Comparison of ENCODE assay signal across 9 cellular contexts in the genomic region with DNA sequence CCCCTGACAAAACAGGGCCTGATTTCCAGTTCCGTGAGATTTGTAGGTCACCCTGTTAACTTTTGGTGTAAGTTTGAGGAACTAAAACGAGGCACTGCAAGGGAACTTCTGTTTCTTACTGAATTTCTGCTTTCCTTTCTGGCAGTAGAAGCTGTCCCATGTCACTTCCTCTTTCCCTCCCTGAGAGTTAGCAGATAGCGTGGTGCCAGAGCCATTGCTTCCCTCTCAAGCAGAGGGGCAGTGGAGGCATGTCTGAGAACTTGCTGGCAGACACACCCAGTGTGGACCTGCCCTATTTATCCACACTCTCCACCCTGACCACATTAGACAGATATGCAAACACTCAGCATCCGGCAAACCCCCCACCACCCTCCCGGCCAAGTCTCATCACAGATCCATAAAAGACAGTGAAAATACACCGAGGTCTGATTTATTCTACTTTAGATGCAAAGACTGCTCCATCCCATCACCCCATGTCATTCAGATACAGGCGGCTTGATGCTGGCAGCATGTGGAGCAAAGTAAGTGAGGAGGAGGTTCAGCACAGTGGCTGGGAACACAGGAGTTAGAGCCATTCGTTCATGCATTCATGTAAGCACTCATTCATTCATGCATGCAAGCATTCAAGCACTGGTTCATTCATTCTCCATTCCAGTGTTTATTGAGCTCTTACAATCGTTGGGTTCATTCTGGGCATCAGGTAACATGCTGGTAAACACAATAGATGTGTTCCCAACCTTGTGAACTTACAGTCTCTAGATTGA.
DNase-seq lines count a peak whose midpoint lies in the region; ATAC-seq, FAIRE-seq and TF ChIP-seq lines count a peak whose summit lies in the region.
"Had no signal": no experiment of that assay in that cellular context is flagged by ENCODE, and none has a peak within 500 bp of the region (broad histone marks: within the 10 kb centered on the region; RNA-seq: fewer than 3 reads in every experiment).

No MANE protein-coding gene starts in this region.

- H2AFZ ChIP-seq in PC-3 (ENCODE audit: low read length) (peak overlapping the region; percentile 47), HepG2 (ENCODE audit: low read length) (no peak overlapping the region)

- H3K27me3 ChIP-seq in PC-3 (ENCODE audit: low read length) = no peaks in the 10 kb centered on the region
- 0 out of 5 replicates have a peak, but pooled peaks cover 0 to 5% of the 10 kb centered on the region in 2 experiments for H3K27me3 ChIP-seq in HepG2 (ENCODE audit: control insufficient read depth in 1 of 2, insufficient read depth in 2 of 2, low read length in 2 of 2)

- H3K4me1 Mint-ChIP-seq in activated CD4-positive, alpha-beta T cell treated with anti-CD3 and anti-CD28 coated beads for 36 hours = peaks cover 45% of the 10 kb centered on the region
- peaks cover 29% of the 10 kb centered on the region for H3K4me1 Mint-ChIP-seq in Calu3 (ENCODE audit: low read depth, unreplicated experiment)

- H3K4me2 ChIP-seq in PC-3 (ENCODE audit: low read length) (peak overlapping the region; percentile 64), HepG2 (ENCODE audit: low read depth, low read length) (peak overlapping the region; percentile 38; the same call in 1 of the 2 replicates)

- H3K27me3 Mint-ChIP-seq in activated CD4-positive, alpha-beta T cell treated with anti-CD3 and anti-CD28 coated beads for 36 hours = no peaks in the 10 kb centered on the region
- no peaks in the 10 kb centered on the region for H3K27me3 Mint-ChIP-seq in Calu3 (ENCODE audit: unreplicated experiment)

- DNase-seq in activated CD4-positive, alpha-beta T cell treated with anti-CD3 and anti-CD28 coated beads for 36 hours = no peak
- DNase-seq in activated CD4-positive, alpha-beta T cell treated with anti-CD3 and anti-CD28 coated beads for 4 hours = no peak
- DNase-seq in PC-3 (peak; percentile 66), HepG2 (ENCODE audit: low spot score) (no peak), 8988T (no peak), Calu3 (no peak), HT-29 (ENCODE audit: low spot score) (no peak)

- POLR2A ChIA-PET in activated CD4-positive, alpha-beta T cell treated with anti-CD3 and anti-CD28 coated beads for 36 hours (lab: Charles Lee) = interaction anchor here (1.1 kb wide), 1 partner anchor 110 kb away, joined by 3 read pairs; no protein-coding TSS in a partner anchor
- POLR2A ChIA-PET in PC-3 (lab: Charles Lee; ENCODE audit: unreplicated experiment) = no interaction called here
- POLR2A ChIA-PET in HepG2 (lab: Yijun Ruan, JAX) = no interaction called here

- no peaks in the 10 kb centered on the region for H3K9me3 Mint-ChIP-seq in activated CD4-positive, alpha-beta T cell treated with anti-CD3 and anti-CD28 coated beads for 36 hours (ENCODE audit: low read depth)
- no peaks in the 10 kb centered on the region for H3K9me3 Mint-ChIP-seq in Calu3 (ENCODE audit: low read depth, unreplicated experiment)

- in situ Hi-C loops in HepG2 (cut with HindIII; ENCODE audit: extremely low pct_ligation_motif_present, low pct_unique_long_range_greater_than_20kb) = no loop called here

- H3K4me3 ChIP-seq in PC-3 (ENCODE audit: low read length) = peak overlapping the region; percentile 11; the same call in 1 of the 2 replicates
- no peak overlapping the region for H3K4me3 ChIP-seq in HepG2 (replicated peaks in 1 of 3; ENCODE audit: insufficient read depth in 1 of 3, low read depth in 2 of 3, low read length in 3 of 3)
- H3K4me3 ChIP-seq: SK-N-MC had no signal

- no peak for TF ChIP-seq POLR2A in HepG2 (IDR thresholded peaks at IDR 0.05; ENCODE audit: insufficient read depth in 1 of 2, low read depth in 2 of 2, low read length in 2 of 2)

- CTCF ChIA-PET in activated CD4-positive, alpha-beta T cell treated with anti-CD3 and anti-CD28 coated beads for 36 hours (lab: Charles Lee) = no interaction called here
- CTCF ChIA-PET in PC-3 (lab: Charles Lee) = no interaction called here
- CTCF ChIA-PET in HepG2 (lab: Yijun Ruan, JAX; ENCODE audit: low intra/inter-chr PET ratio, low total read pairs) = no interaction called here
- CTCF ChIA-PET in Calu3 (lab: Charles Lee) = interaction anchor here (1.0 kb wide), 1 partner anchor 9 kb away, joined by 4 read pairs; no protein-coding TSS in a partner anchor

- BruUV-seq in PC-3 (replicated peaks; lab: Mats Ljungman, UMichigan) (no TSS peak), HepG2 (replicated peaks; lab: Mats Ljungman, UMichigan) (no TSS peak), Calu3 (replicated peaks; lab: Mats Ljungman, UMichigan) (no TSS peak)

- TF ChIP-seq EP300 in HepG2 (IDR thresholded peaks at IDR 0.05; ENCODE audit: low read depth in 2 of 2, low read length in 2 of 2) (no peak), HepG2 (CRISPR knock-in tag; IDR thresholded peaks at IDR 0.05; ENCODE audit: borderline replicate concordance) (no peak)

- no peak overlapping the region for H3K4me3 Mint-ChIP-seq in activated CD4-positive, alpha-beta T cell treated with anti-CD3 and anti-CD28 coated beads for 36 hours
- H3K4me3 Mint-ChIP-seq in Calu3 (ENCODE audit: low read depth, unreplicated experiment) = no peak overlapping the region

- H3K36me3 Mint-ChIP-seq in activated CD4-positive, alpha-beta T cell treated with anti-CD3 and anti-CD28 coated beads for 36 hours (ENCODE audit: low read depth) = no peaks in the 10 kb centered on the region
- H3K36me3 Mint-ChIP-seq in Calu3 (ENCODE audit: insufficient read depth, unreplicated experiment) = no peaks in the 10 kb centered on the region

- H3K9ac ChIP-seq in PC-3 (ENCODE audit: low read length) = no peak overlapping the region
- H3K9ac ChIP-seq in HepG2 (ENCODE audit: insufficient read depth, low read depth, low read length) = no peak overlapping the region

- H3K9me3 ChIP-seq in PC-3 (ENCODE audit: low read length) (no peaks in the 10 kb centered on the region), HepG2 (ENCODE audit: low read length) (no peaks in the 10 kb centered on the region)

- H3F3A ChIP-seq in PC-3 (ENCODE audit: low read length, unreplicated experiment) = no peaks in the 10 kb centered on the region

- no peaks in the 10 kb centered on the region for H3K9me2 ChIP-seq in PC-3 (replicated peaks; ENCODE audit: low read length)

- TF ChIP-seq RAD21 in HepG2 (CRISPR knock-in tag; IDR thresholded peaks at IDR 0.05) = no peak

- TF ChIP-seq CTCF in PC-3 (conservative IDR thresholded peaks at IDR 0.05; ENCODE audit: low read depth, low read length) (no peak), HepG2 (CRISPR knock-in tag; IDR thresholded peaks at IDR 0.05) (no peak), Calu3 (IDR thresholded peaks at IDR 0.05; ENCODE audit: unreplicated experiment) (no peak)

- H4K20me1 ChIP-seq in PC-3 (ENCODE audit: low read length) (no peaks in the 10 kb centered on the region), HepG2 (ENCODE audit: insufficient read depth, low read length) (no peaks in the 10 kb centered on the region)

- H3K79me2 ChIP-seq in PC-3 (ENCODE audit: low read length) (no peaks in the 10 kb centered on the region), HepG2 (ENCODE audit: insufficient read depth, low read length) (no peaks in the 10 kb centered on the region)

- H3K36me3 ChIP-seq in PC-3 (ENCODE audit: low read depth, low read length) (no peaks in the 10 kb centered on the region), HepG2 (replicated peaks in 1 of 2; ENCODE audit: control insufficient read depth in 1 of 2, insufficient read depth in 2 of 2, low read length in 2 of 2) (no peaks in the 10 kb centered on the region)

- no peak for FAIRE-seq in HepG2 (lab: Jason Lieb, UNC)

- H3K27ac ChIP-seq in PC-3 (ENCODE audit: low read length) (peak overlapping the region; percentile 57), HepG2 (ENCODE audit: extremely low read length, insufficient read depth, low read length) (no peak overlapping the region)
- H3K27ac ChIP-seq: SK-N-MC had no signal

- H3K27ac Mint-ChIP-seq in activated CD4-positive, alpha-beta T cell treated with anti-CD3 and anti-CD28 coated beads for 36 hours = peak overlapping the region; percentile 55
- no peak overlapping the region for H3K27ac Mint-ChIP-seq in Calu3 (ENCODE audit: unreplicated experiment)

- ATAC-seq in activated CD4-positive, alpha-beta T cell treated with anti-CD3 and anti-CD28 coated beads for 36 hours = no peak
- peak; percentile 79 for ATAC-seq in HG03025 (IDR thresholded peaks at IDR 0.05; ENCODE audit: low FRiP score, unreplicated experiment)
- ATAC-seq in PC-3 = peak; percentile 84
- ATAC-seq in HepG2 = peak; percentile 34

- intact Hi-C loops in activated CD4-positive, alpha-beta T cell treated with anti-CD3 and anti-CD28 coated beads for 36 hours (cut with DNase I, micrococcal nuclease) = loop anchor here (5.0 kb wide), 2 partner anchors 199 to 299 kb away; no protein-coding TSS in a partner anchor
- intact Hi-C loops in PC-3 (cut with micrococcal nuclease) (loop anchor here (2.0 to 5.0 kb wide), 3 partner anchors 76 to 299 kb away; partner anchors contain the start of gene RYBP), HepG2 (cut with micrococcal nuclease; ENCODE audit: unreplicated experiment) (no loop called here), Calu3 (cut with micrococcal nuclease; ENCODE audit: unreplicated experiment) (loop anchor here (5.0 kb wide), 1 partner anchor 76 kb away; the partner anchor contains the start of gene RYBP)

- 27% methylated on average over 8 of the region's 9 CpGs for whole genome bisulfite sequencing in HepG2 (ENCODE audit: low lambda C conversion rate)

- H3K4me1 ChIP-seq in PC-3 (ENCODE audit: insufficient read depth, low read length) (peaks cover 44% of the 10 kb centered on the region), HepG2 (ENCODE audit: insufficient read depth, low read length) (peaks cover 41% of the 10 kb centered on the region)

TF ChIP-seq in HepG2, 621 proteins besides CTCF, POLR2A, EP300 and RAD21 (continues in another document):
- TF ChIP-seq RAD51 (IDR thresholded peaks at IDR 0.05; ENCODE audit: borderline replicate concordance) = no peak
- TF ChIP-seq ATF3 (CRISPR knock-in tag; IDR thresholded peaks at IDR 0.05) = no peak
- no peak for TF ChIP-seq ZNF30 (CRISPR knock-in tag; IDR thresholded peaks at IDR 0.05)
- TF ChIP-seq ZNF720 (CRISPR knock-in tag; IDR thresholded peaks at IDR 0.05) = no peak
- no peak for TF ChIP-seq ZNF83 (CRISPR knock-in tag; IDR thresholded peaks at IDR 0.05; ENCODE audit: borderline replicate concordance)
- TF ChIP-seq ZNF160 (CRISPR knock-in tag; IDR thresholded peaks at IDR 0.05) = no peak
- no peak for TF ChIP-seq KLF11 (CRISPR knock-in tag; IDR thresholded peaks at IDR 0.05)
- TF ChIP-seq RFXANK (CRISPR knock-in tag; IDR thresholded peaks at IDR 0.05) = no peak
- TF ChIP-seq ZNF343 (CRISPR knock-in tag; IDR thresholded peaks at IDR 0.05) = no peak
- no peak for TF ChIP-seq CENPT (CRISPR knock-in tag; IDR thresholded peaks at IDR 0.05; ENCODE audit: low read depth)
- no peak for TF ChIP-seq ZBTB7A (CRISPR knock-in tag; IDR thresholded peaks at IDR 0.05)
